In the genomic region with DNA sequence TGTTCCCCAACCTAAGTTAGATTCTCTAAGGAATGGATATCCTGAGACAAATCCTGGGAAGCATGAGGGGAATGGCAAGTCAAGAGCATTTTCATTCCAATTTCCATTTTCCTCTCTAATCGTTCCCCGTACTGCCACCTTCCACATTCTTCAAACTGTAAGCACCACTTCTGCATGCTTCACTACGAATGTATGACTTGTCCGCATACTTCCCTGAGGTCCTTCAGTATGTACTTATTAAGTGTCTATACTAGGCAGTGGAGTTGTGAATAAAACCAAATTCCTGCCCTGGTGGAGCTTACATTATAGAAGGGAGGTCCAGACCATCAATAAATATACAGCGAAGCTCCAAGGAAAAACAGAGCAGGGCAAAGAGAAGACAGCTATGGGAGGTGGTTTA, we compare ENCODE assay signal across 28 cellular contexts.
"Had no signal": no experiment of that assay in that cellular context is flagged by ENCODE, and none has a peak within 500 bp of the region (broad histone marks: within the 10 kb centered on the region; RNA-seq: fewer than 3 reads in every experiment).

No MANE protein-coding gene starts in this region.

- H3K36me3 Mint-ChIP-seq: naive B cell; natural killer cell; stimulated activated effector memory CD8-positive, alpha-beta T cell treated with anti-CD3 and anti-CD28 coated beads, Interleukin-12 subunit alpha, Interleukin-12 subunit beta, amount 100 ng/mL, for 72 hours; stimulated activated naive B cell treated with anti-CD40 and anti-IgM and Interleukin-4, amounts not matched to agents 10 μg/mL and 1 μg/mL and 100 μg/mL, for 72 hours had no signal

- H3K4me1 ChIP-seq: neural progenitor cell, parathyroid adenoma, psoas muscle, right lobe of liver, sigmoid colon, stomach, testis, tibial nerve, upper lobe of left lung, uterus had no signal

- H3K27ac Mint-ChIP-seq: naive B cell; natural killer cell; nephron; stimulated activated effector memory CD8-positive, alpha-beta T cell treated with anti-CD3 and anti-CD28 coated beads, Interleukin-12 subunit alpha, Interleukin-12 subunit beta, amount 100 ng/mL, for 72 hours; stimulated activated naive B cell treated with anti-CD40 and anti-IgM and Interleukin-4, amounts not matched to agents 10 μg/mL and 1 μg/mL and 100 μg/mL, for 72 hours; stimulated activated naive CD8-positive, alpha-beta T cell treated with anti-CD3 and anti-CD28 coated beads, Interleukin-15, Interleukin-2, amounts not matched to agents 100 ng/mL and 50 ng/mL, for 24 hours had no signal

- H3K27ac ChIP-seq: neural progenitor cell, ovary, parathyroid adenoma, psoas muscle, right lobe of liver, sigmoid colon, stomach, testis, tibial nerve, upper lobe of left lung, uterus had no signal

- H3K27me3 ChIP-seq: neural progenitor cell, ovary, right lobe of liver, sigmoid colon, stomach, testis, tibial nerve, upper lobe of left lung, uterus had no signal

- ATAC-seq: natural killer cell; psoas muscle; right cardiac atrium; right lobe of liver; stimulated activated effector memory CD8-positive, alpha-beta T cell treated with anti-CD3 and anti-CD28 coated beads, Interleukin-12 subunit alpha, Interleukin-12 subunit beta, amount 100 ng/mL, for 72 hours; stimulated activated naive B cell treated with anti-CD40 and anti-IgM and Interleukin-4, amounts not matched to agents 10 μg/mL and 1 μg/mL and 100 μg/mL, for 72 hours had no signal

- H3K9me3 ChIP-seq: ovary, psoas muscle, right lobe of liver, sigmoid colon, stomach, testis, tibial nerve, upper lobe of left lung, uterus had no signal

- DNase-seq: naive B cell; natural killer cell; occipital lobe; ovary; posterior cingulate gyrus; psoas muscle; right cardiac atrium; right lobe of liver; sigmoid colon; small intestine; stimulated activated CD4-positive, alpha-beta T cell treated with anti-CD3 and anti-CD28 coated beads, Interleukin-15, amount 100 ng/mL, for 24 hours; stimulated activated CD4-positive, alpha-beta T cell treated with anti-CD3 and anti-CD28 coated beads, Interleukin-2, amount 100 ng/mL, for 24 hours; stimulated activated CD4-positive, alpha-beta T cell treated with anti-CD3 and anti-CD28 coated beads, Interleukin-2, amount 100 ng/mL, for 48 hours; stimulated activated CD4-positive, alpha-beta T cell treated with anti-CD3 and anti-CD28 coated beads, Interleukin-4, amount 100 ng/mL, for 24 hours; stimulated activated naive B cell treated with anti-CD40 and anti-IgM and Interleukin-4, amounts not matched to agents 10 μg/mL and 1 μg/mL and 100 μg/mL, for 72 hours; stimulated activated naive CD4-positive, alpha-beta T cell treated with Interleukin-2 at 50 U/mL for 16 hours; stomach; testis; trophoblast cell; upper lobe of left lung; uterus had no signal

- H3K4me3 ChIP-seq: neural progenitor cell, ovary, psoas muscle, right lobe of liver, sigmoid colon, stomach, testis, tibial nerve, upper lobe of left lung, uterus had no signal

- H3K36me3 ChIP-seq: neural progenitor cell, ovary, right lobe of liver, sigmoid colon, stomach, tibial nerve, upper lobe of left lung, uterus had no signal

- H3K4me3 Mint-ChIP-seq: naive B cell; natural killer cell; nephron; neural progenitor cell; stimulated activated effector memory CD8-positive, alpha-beta T cell treated with anti-CD3 and anti-CD28 coated beads, Interleukin-12 subunit alpha, Interleukin-12 subunit beta, amount 100 ng/mL, for 72 hours; stimulated activated naive B cell treated with anti-CD40 and anti-IgM and Interleukin-4, amounts not matched to agents 10 μg/mL and 1 μg/mL and 100 μg/mL, for 72 hours; stimulated activated naive CD8-positive, alpha-beta T cell treated with anti-CD3 and anti-CD28 coated beads, Interleukin-15, Interleukin-2, amounts not matched to agents 100 ng/mL and 50 ng/mL, for 24 hours had no signal

- H3K9me3 Mint-ChIP-seq: natural killer cell; nephron; neural progenitor cell; stimulated activated effector memory CD8-positive, alpha-beta T cell treated with anti-CD3 and anti-CD28 coated beads, Interleukin-12 subunit alpha, Interleukin-12 subunit beta, amount 100 ng/mL, for 72 hours; stimulated activated naive CD8-positive, alpha-beta T cell treated with anti-CD3 and anti-CD28 coated beads, Interleukin-15, Interleukin-2, amounts not matched to agents 100 ng/mL and 50 ng/mL, for 24 hours had no signal

- H3K4me1 Mint-ChIP-seq: naive B cell; natural killer cell; nephron; stimulated activated effector memory CD8-positive, alpha-beta T cell treated with anti-CD3 and anti-CD28 coated beads, Interleukin-12 subunit alpha, Interleukin-12 subunit beta, amount 100 ng/mL, for 72 hours; stimulated activated naive B cell treated with anti-CD40 and anti-IgM and Interleukin-4, amounts not matched to agents 10 μg/mL and 1 μg/mL and 100 μg/mL, for 72 hours had no signal

- H3K27me3 Mint-ChIP-seq: naive B cell; progenitor cell of endocrine pancreas; stimulated activated naive B cell treated with anti-CD40 and anti-IgM and Interleukin-4, amounts not matched to agents 10 μg/mL and 1 μg/mL and 100 μg/mL, for 72 hours; stimulated activated naive CD8-positive, alpha-beta T cell treated with anti-CD3 and anti-CD28 coated beads, Interleukin-15, Interleukin-2, amounts not matched to agents 100 ng/mL and 50 ng/mL, for 24 hours had no signal
